ENCODE assay signal across 8 cellular contexts in the genomic region with DNA sequence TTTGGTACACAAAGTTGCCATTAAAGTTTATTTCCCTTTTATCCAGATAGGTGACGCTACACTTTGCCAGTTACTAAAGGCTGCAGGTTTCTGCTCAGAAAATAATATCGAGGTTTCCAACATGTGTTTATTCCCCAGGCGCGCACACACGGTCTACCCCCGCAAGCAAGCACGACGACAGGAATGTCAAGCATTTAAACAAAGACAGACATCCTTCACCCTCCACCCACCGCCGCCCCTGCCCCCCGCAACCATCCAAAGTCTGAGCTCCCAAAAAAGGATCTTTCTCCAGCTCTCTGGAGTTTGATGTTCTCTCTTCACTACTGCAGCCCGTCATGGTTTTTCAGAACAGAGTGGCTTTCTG. TPM values are rescaled to one million over a fixed set of nuclear protein-coding genes. Genes with fewer than 3 reads are reported as not detected.
DNase-seq lines count a peak whose midpoint lies in the region; ATAC-seq and TF ChIP-seq lines count a peak whose summit lies in the region.

No MANE protein-coding gene starts in this region.

- peaks cover 23% of the 10 kb centered on the region for H3K4me1 Mint-ChIP-seq in activated CD4-positive, alpha-beta T cell treated with anti-CD3 and anti-CD28 coated beads, Interleukin-2, amount 10 ng/mL, durations not matched to agents 7 days and 5 days
- peaks cover 20% of the 10 kb centered on the region for H3K4me1 Mint-ChIP-seq in activated naive CD8-positive, alpha-beta T cell treated with anti-CD3 and anti-CD28 coated beads, Interleukin-2, amount 10 ng/mL, durations not matched to agents 7 days and 5 days

- DNase-seq in activated CD4-positive, alpha-beta T cell treated with anti-CD3 and anti-CD28 coated beads, Interleukin-2, amount 10 ng/mL, durations not matched to agents 7 days and 5 days, result no peak
- DNase-seq in activated CD4-positive, alpha-beta T cell treated with anti-CD3 and anti-CD28 coated beads, Interleukin-2, amount 50 U/mL, for 48 hours, result no peak
- DNase-seq in activated naive CD8-positive, alpha-beta T cell treated with anti-CD3 and anti-CD28 coated beads, Interleukin-2, amount 10 ng/mL, durations not matched to agents 7 days and 5 days, result no peak
- DNase-seq in iPS-NIHi11 (ENCODE audit: low spot score) (peak; percentile 22), thoracic aorta (ENCODE audit: low spot score) (no peak), NCI-H1436 treated with DMSO at 0.1 percent for 48 hours (lab: John Stamatoyannopoulos, UW) (no peak), SW480 (ENCODE audit: low spot score) (no peak), HEK293T (ENCODE audit: extremely low spot score) (no peak)

- no peak for TF ChIP-seq CTCF in thoracic aorta (IDR thresholded peaks at IDR 0.05)

- POLR2A ChIA-PET in activated CD4-positive, alpha-beta T cell treated with anti-CD3 and anti-CD28 coated beads, Interleukin-2, amount 10 ng/mL, durations not matched to agents 7 days and 5 days (lab: Charles Lee), result no interaction called here
- POLR2A ChIA-PET in activated naive CD8-positive, alpha-beta T cell treated with anti-CD3 and anti-CD28 coated beads, Interleukin-2, amount 10 ng/mL, durations not matched to agents 7 days and 5 days (lab: Charles Lee), result no interaction called here
- POLR2A ChIA-PET in HEK293T (lab: Yijun Ruan, JAX), result interaction anchor here (0.8 to 1.9 kb wide), 8 partner anchors 103 to 234 kb away, joined by 3 to 7 read pairs (median 4); no protein-coding TSS in a partner anchor

- no peaks in the 10 kb centered on the region for H3K9me3 Mint-ChIP-seq in activated CD4-positive, alpha-beta T cell treated with anti-CD3 and anti-CD28 coated beads, Interleukin-2, amount 10 ng/mL, durations not matched to agents 7 days and 5 days
- peaks cover 1% of the 10 kb centered on the region for H3K9me3 Mint-ChIP-seq in activated naive CD8-positive, alpha-beta T cell treated with anti-CD3 and anti-CD28 coated beads, Interleukin-2, amount 10 ng/mL, durations not matched to agents 7 days and 5 days

- peaks cover 6% of the 10 kb centered on the region for H3K36me3 Mint-ChIP-seq in activated CD4-positive, alpha-beta T cell treated with anti-CD3 and anti-CD28 coated beads, Interleukin-2, amount 10 ng/mL, durations not matched to agents 7 days and 5 days (ENCODE audit: low read depth)
- H3K36me3 Mint-ChIP-seq in activated naive CD8-positive, alpha-beta T cell treated with anti-CD3 and anti-CD28 coated beads, Interleukin-2, amount 10 ng/mL, durations not matched to agents 7 days and 5 days, result peaks cover 5% of the 10 kb centered on the region

- H3K4me3 ChIP-seq in thoracic aorta, result peak overlapping the region; percentile 83

- CTCF ChIA-PET in activated CD4-positive, alpha-beta T cell treated with anti-CD3 and anti-CD28 coated beads, Interleukin-2, amount 10 ng/mL, durations not matched to agents 7 days and 5 days (lab: Charles Lee), result no interaction called here
- CTCF ChIA-PET in HEK293T (lab: Yijun Ruan, JAX), result interaction anchor here (0.6 to 0.7 kb wide), 3 partner anchors 232 to 1278 kb away, joined by 3 read pairs; no protein-coding TSS in a partner anchor

- H3K27ac ChIP-seq in thoracic aorta, result peak overlapping the region; percentile 94 to 96

- no peaks in the 10 kb centered on the region for H3K9me3 ChIP-seq in thoracic aorta

- H3K27me3 ChIP-seq in thoracic aorta (replicated peaks; ENCODE audit: insufficient read depth), result no peaks in the 10 kb centered on the region

- no peaks in the 10 kb centered on the region for H3K4me1 ChIP-seq in thoracic aorta (ENCODE audit: control insufficient read depth in 1 of 2, low read depth in 2 of 2)

- ATAC-seq in activated naive CD8-positive, alpha-beta T cell treated with anti-CD3 and anti-CD28 coated beads, Interleukin-2, amount 10 ng/mL, durations not matched to agents 7 days and 5 days (ENCODE audit: low read depth), result no peak
- ATAC-seq in thoracic aorta (ENCODE audit: insufficient number of reproducible peaks, low FRiP score, low read depth), result no peak

- H3K27ac Mint-ChIP-seq in activated CD4-positive, alpha-beta T cell treated with anti-CD3 and anti-CD28 coated beads, Interleukin-2, amount 10 ng/mL, durations not matched to agents 7 days and 5 days, result peak overlapping the region; percentile 68
- peak overlapping the region; percentile 60 for H3K27ac Mint-ChIP-seq in activated naive CD8-positive, alpha-beta T cell treated with anti-CD3 and anti-CD28 coated beads, Interleukin-2, amount 10 ng/mL, durations not matched to agents 7 days and 5 days

- H3K27me3 Mint-ChIP-seq in activated CD4-positive, alpha-beta T cell treated with anti-CD3 and anti-CD28 coated beads, Interleukin-2, amount 10 ng/mL, durations not matched to agents 7 days and 5 days, result peaks cover 54% of the 10 kb centered on the region
- H3K27me3 Mint-ChIP-seq in activated naive CD8-positive, alpha-beta T cell treated with anti-CD3 and anti-CD28 coated beads, Interleukin-2, amount 10 ng/mL, durations not matched to agents 7 days and 5 days, result peaks cover 45% of the 10 kb centered on the region

- H3K4me3 Mint-ChIP-seq in activated CD4-positive, alpha-beta T cell treated with anti-CD3 and anti-CD28 coated beads, Interleukin-2, amount 10 ng/mL, durations not matched to agents 7 days and 5 days, result peak overlapping the region; percentile 47
- no peak overlapping the region for H3K4me3 Mint-ChIP-seq in activated naive CD8-positive, alpha-beta T cell treated with anti-CD3 and anti-CD28 coated beads, Interleukin-2, amount 10 ng/mL, durations not matched to agents 7 days and 5 days

- no peaks in the 10 kb centered on the region for H3K36me3 ChIP-seq in thoracic aorta

TF ChIP-seq in HEK293T, 16 proteins besides CTCF, POLR2A, EP300 and RAD21:
- no peak for TF ChIP-seq FOXA1 (IDR thresholded peaks at IDR 0.05)
- no peak for TF ChIP-seq ZNF384 (IDR thresholded peaks at IDR 0.05)
- TF ChIP-seq SUZ12 (IDR thresholded peaks at IDR 0.05), result no peak
- no peak for TF ChIP-seq ARNT (IDR thresholded peaks at IDR 0.05)
- TF ChIP-seq HDGF (IDR thresholded peaks at IDR 0.05; ENCODE audit: borderline replicate concordance), result no peak
- no peak for TF ChIP-seq TARDBP (IDR thresholded peaks at IDR 0.05)
- TF ChIP-seq FOXK2 (IDR thresholded peaks at IDR 0.05), result no peak
- TF ChIP-seq PKNOX1 (IDR thresholded peaks at IDR 0.05), result no peak
- no peak; the same call in 1 of the 2 replicates for TF ChIP-seq L3MBTL2 (conservative IDR thresholded peaks at IDR 0.05)
- no peak for TF ChIP-seq SP1 (IDR thresholded peaks at IDR 0.05)
- no peak for TF ChIP-seq ELF4 (IDR thresholded peaks at IDR 0.05)
- TF ChIP-seq CTBP1 (IDR thresholded peaks at IDR 0.05; ENCODE audit: borderline replicate concordance), result no peak
- no peak for TF ChIP-seq NFRKB (IDR thresholded peaks at IDR 0.05)
- no peak for TF ChIP-seq FOXM1 (IDR thresholded peaks at IDR 0.05; ENCODE audit: borderline replicate concordance)
- no peak for TF ChIP-seq LEF1 (IDR thresholded peaks at IDR 0.05; ENCODE audit: borderline replicate concordance)
- TF ChIP-seq BHLHE40 (IDR thresholded peaks at IDR 0.05; ENCODE audit: borderline replicate concordance), result no peak
TF ChIP-seq in HEK293T: peak in this region for 0.

RNA-seq across cellular contexts. Expression of gene PCDH7, which starts 1.3 kb away (rescaled TPM):
- total RNA-seq in activated CD4-positive, alpha-beta T cell treated with anti-CD3 and anti-CD28 coated beads, Interleukin-2, amount 10 ng/mL, durations not matched to agents 7 days and 5 days, result not detected
- not detected for total RNA-seq in activated naive CD8-positive, alpha-beta T cell treated with anti-CD3 and anti-CD28 coated beads, Interleukin-2, amount 10 ng/mL, durations not matched to agents 7 days and 5 days
- 100 to 1,000 TPM; 331 to 435 TPM for total RNA-seq in thoracic aorta

Comparison
In these comparisons a context has a peak if more than half of its experiments do, and no peak if none do; other contexts are left out.
1. RNA of gene PCDH7, which starts 1.3 kb away (total RNA-seq): 331 to 435 TPM in thoracic aorta; not detected in activated CD4-positive, alpha-beta T cell treated with anti-CD3 and anti-CD28 coated beads, Interleukin-2, amount 10 ng/mL, durations not matched to agents 7 days and 5 days and not detected in activated naive CD8-positive, alpha-beta T cell treated with anti-CD3 and anti-CD28 coated beads, Interleukin-2, amount 10 ng/mL, durations not matched to agents 7 days and 5 days; every median in the first group is over 100 times any median in the second.